ENCODE assay signal across 13 cellular contexts in the genomic region with DNA sequence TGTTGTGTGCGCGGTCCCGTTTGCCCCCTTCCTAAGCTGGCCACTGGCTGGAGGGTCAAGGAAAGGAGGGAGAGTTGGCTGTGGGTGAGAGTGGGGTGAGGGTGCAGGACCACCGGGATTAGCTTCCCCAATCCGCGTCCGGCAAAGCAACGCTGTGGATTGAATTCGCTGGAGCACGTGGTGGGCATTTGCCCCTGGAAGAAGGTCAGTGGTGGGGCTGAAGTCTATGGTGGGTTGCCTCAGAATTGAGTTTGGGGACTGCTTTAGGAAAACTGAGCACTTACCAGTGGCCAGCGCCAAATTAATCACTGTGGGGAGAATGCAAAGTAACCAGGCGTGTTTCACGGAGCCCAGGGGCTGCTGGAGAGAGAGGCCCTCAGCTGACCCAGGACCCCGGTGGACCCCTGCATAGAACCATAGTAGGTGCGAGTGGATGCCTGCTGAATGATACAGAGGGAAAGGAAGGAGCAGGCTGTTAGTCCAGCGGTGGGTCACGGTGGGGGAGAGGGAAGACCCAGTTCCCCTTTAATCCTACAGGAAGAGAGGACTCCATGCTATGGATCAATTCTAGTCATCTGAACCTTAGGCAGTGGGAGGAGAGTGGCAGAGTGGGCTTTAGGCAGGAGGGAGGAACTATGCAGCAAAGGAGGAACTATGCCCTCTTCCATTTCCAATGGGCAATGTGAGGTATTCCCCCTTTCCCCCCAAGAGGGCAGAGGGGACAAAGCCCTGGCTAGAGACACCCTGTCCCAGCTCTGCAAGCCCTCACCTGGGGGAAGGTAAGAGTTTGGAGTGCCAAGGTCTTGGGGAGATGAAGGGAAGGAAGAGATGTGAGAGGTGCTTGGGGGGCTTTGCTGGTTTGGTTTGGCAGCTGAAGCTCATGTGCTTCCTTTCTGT. TPM values are rescaled to one million over a fixed set of nuclear protein-coding genes. Genes with fewer than 3 reads are reported as not detected.
DNase-seq lines count a peak whose midpoint lies in the region; ATAC-seq and TF ChIP-seq lines count a peak whose summit lies in the region.
"Had no signal": no experiment of that assay in that cellular context is flagged by ENCODE, and none has a peak within 500 bp of the region (broad histone marks: within the 10 kb centered on the region; RNA-seq: fewer than 3 reads in every experiment).

No MANE protein-coding gene starts in this region.

- DNase-seq in stimulated activated naive CD8-positive, alpha-beta T cell treated with anti-CD3 and anti-CD28 coated beads, Interleukin-15, Interleukin-2, amounts not matched to agents 100 U/mL and 50 U/mL, for 24 hours, result no peak
- DNase-seq in NT2/D1 (ENCODE audit: low read depth, low spot score) (no peak), glutamatergic neuron (no peak), occipital lobe (lab: John Stamatoyannopoulos, UW) (no peak), Ammon's horn (ENCODE audit: low spot score) (no peak)
- DNase-seq: KG1; NCI-H2107; stimulated activated CD4-positive, alpha-beta T cell treated with anti-CD3 and anti-CD28 coated beads, Interleukin-12 subunit alpha, Interleukin-12 subunit beta, amount 100 ng/mL, for 4 hours had no signal

- no peaks in the 10 kb centered on the region for H3K36me3 Mint-ChIP-seq in stimulated activated naive CD8-positive, alpha-beta T cell treated with anti-CD3 and anti-CD28 coated beads, Interleukin-15, Interleukin-2, amounts not matched to agents 100 ng/mL and 50 ng/mL, for 24 hours (ENCODE audit: low read depth)
- H3K36me3 Mint-ChIP-seq in glutamatergic neuron (ENCODE audit: unreplicated experiment), result peaks cover 7% of the 10 kb centered on the region

- peak overlapping the region; percentile 89 for H3K9ac ChIP-seq in NT2/D1 (ENCODE audit: insufficient read length, low read depth)

- H3K36me3 ChIP-seq in NT2/D1 (ENCODE audit: insufficient read depth, insufficient read length, low read length), result peaks cover 4% of the 10 kb centered on the region
- H3K36me3 ChIP-seq: left lung had no signal

- H3K4me3 Mint-ChIP-seq in stimulated activated naive CD8-positive, alpha-beta T cell treated with anti-CD3 and anti-CD28 coated beads, Interleukin-15, Interleukin-2, amounts not matched to agents 100 ng/mL and 50 ng/mL, for 24 hours, result peak overlapping the region; percentile 47
- peak overlapping the region; percentile 17 for H3K4me3 Mint-ChIP-seq in glutamatergic neuron (ENCODE audit: unreplicated experiment)

- H3K4me1 Mint-ChIP-seq in stimulated activated naive CD8-positive, alpha-beta T cell treated with anti-CD3 and anti-CD28 coated beads, Interleukin-15, Interleukin-2, amounts not matched to agents 100 ng/mL and 50 ng/mL, for 24 hours (ENCODE audit: low read depth), result peaks cover 63% of the 10 kb centered on the region
- H3K4me1 Mint-ChIP-seq in glutamatergic neuron (ENCODE audit: low read depth, unreplicated experiment), result peaks cover 16% of the 10 kb centered on the region

- H3K4me3 ChIP-seq in NT2/D1 (ENCODE audit: insufficient read length, low read depth), result peak overlapping the region; percentile 64
- H3K4me3 ChIP-seq: left lung had no signal

- H3K9me3 Mint-ChIP-seq in stimulated activated naive CD8-positive, alpha-beta T cell treated with anti-CD3 and anti-CD28 coated beads, Interleukin-15, Interleukin-2, amounts not matched to agents 100 ng/mL and 50 ng/mL, for 24 hours, result no peaks in the 10 kb centered on the region
- H3K9me3 Mint-ChIP-seq in glutamatergic neuron (ENCODE audit: unreplicated experiment), result peaks cover 6% of the 10 kb centered on the region

- H3K4me1 ChIP-seq in NT2/D1 (ENCODE audit: insufficient read depth, insufficient read length), result peaks cover 6% of the 10 kb centered on the region

- no peak for TF ChIP-seq CTCF in glutamatergic neuron (IDR thresholded peaks at IDR 0.05; ENCODE audit: partially characterized antibody, unreplicated experiment)

- no peaks in the 10 kb centered on the region for H3K9me3 ChIP-seq in NT2/D1 (ENCODE audit: insufficient read depth, low read length)
- H3K9me3 ChIP-seq: left lung had no signal

- ATAC-seq in stimulated activated naive CD8-positive, alpha-beta T cell treated with anti-CD3 and anti-CD28 coated beads, Interleukin-15, Interleukin-2, amounts not matched to agents 100 U/mL and 50 U/mL, for 24 hours, result no peak
- ATAC-seq in GM21619 (IDR thresholded peaks at IDR 0.05; ENCODE audit: unreplicated experiment) (no peak), HG02938 (IDR thresholded peaks at IDR 0.05; ENCODE audit: unreplicated experiment) (no peak)
- ATAC-seq: HCT116, left lung had no signal

- peaks cover 12% of the 10 kb centered on the region for H3K27me3 ChIP-seq in NT2/D1 (ENCODE audit: insufficient read depth, insufficient read length)

- peaks cover 59% of the 10 kb centered on the region for H3K27me3 Mint-ChIP-seq in stimulated activated naive CD8-positive, alpha-beta T cell treated with anti-CD3 and anti-CD28 coated beads, Interleukin-15, Interleukin-2, amounts not matched to agents 100 ng/mL and 50 ng/mL, for 24 hours
- H3K27me3 Mint-ChIP-seq in glutamatergic neuron (ENCODE audit: unreplicated experiment), result peaks cover 11% of the 10 kb centered on the region

- no peak overlapping the region for H3K27ac Mint-ChIP-seq in stimulated activated naive CD8-positive, alpha-beta T cell treated with anti-CD3 and anti-CD28 coated beads, Interleukin-15, Interleukin-2, amounts not matched to agents 100 ng/mL and 50 ng/mL, for 24 hours
- H3K27ac Mint-ChIP-seq in glutamatergic neuron (ENCODE audit: unreplicated experiment), result no peak overlapping the region

RNA-seq across cellular contexts. Expression of a gene that starts 1.2 kb away (rescaled TPM):
- total RNA-seq in glutamatergic neuron (ENCODE audit: unreplicated experiment), result not detected
- total RNA-seq in occipital lobe, result not detected

RNA-seq across cellular contexts. Expression of a gene that starts 45.0 kb away (rescaled TPM):
- 62.3 TPM for total RNA-seq in glutamatergic neuron (ENCODE audit: unreplicated experiment)
- total RNA-seq in occipital lobe, result 29.0 TPM
